32 cellular contexts compared by ENCODE assay signal in the genomic region with DNA sequence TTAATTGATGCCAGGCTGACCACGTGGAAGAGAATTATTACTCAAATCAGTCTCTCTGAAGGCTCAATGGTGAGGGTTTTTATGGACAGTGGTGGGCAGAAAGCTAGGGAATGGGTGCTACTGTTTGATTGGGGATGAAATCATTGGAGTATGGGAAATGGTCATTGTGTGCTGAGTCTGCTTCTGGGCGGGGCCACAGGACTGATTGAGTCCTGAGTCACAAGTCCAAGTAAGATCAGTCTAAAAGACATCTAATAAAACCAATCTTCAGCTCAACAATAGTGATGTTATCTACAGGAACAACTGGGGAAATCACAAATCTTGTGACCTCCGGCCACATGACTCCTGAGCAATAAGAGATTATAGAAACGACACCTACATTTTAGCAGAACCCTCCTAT.
"Had no signal": no experiment of that assay in that cellular context is flagged by ENCODE, and none has a peak within 500 bp of the region (broad histone marks: within the 10 kb centered on the region; RNA-seq: fewer than 3 reads in every experiment).

No MANE protein-coding gene starts in this region.

- H3K9me3 ChIP-seq: Peyer's patch had no signal

- H3K9ac ChIP-seq: KMS-11 had no signal

- H3K36me3 ChIP-seq: cardiac muscle cell, Peyer's patch had no signal

- DNase-seq: activated B cell treated with CpG ODN at 0.5 μM for 24 hours; activated CD4-positive, alpha-beta memory T cell treated with anti-CD3 and anti-CD28 coated beads for 36 hours; activated CD4-positive, alpha-beta T cell treated with anti-CD3 and anti-CD28 coated beads for 4 hours; activated CD4-positive, alpha-beta T cell treated with anti-CD3 and anti-CD28 coated beads, Interleukin-2, amount 50 U/mL, for 1 hour; activated CD4-positive, CD25-positive, alpha-beta regulatory T cell treated with anti-CD3 and anti-CD28 coated beads, Interleukin-2, amount 50 U/mL, for 72 hours; activated CD8-positive, alpha-beta memory T cell treated with anti-CD3 and anti-CD28 coated beads, Interleukin-2, amount 50 U/mL, for 4 hours; activated naive CD4-positive, alpha-beta T cell treated with anti-CD3 and anti-CD28 coated beads, Interleukin-2, amount 10 ng/mL, durations not matched to agents 7 days and 5 days; activated naive CD8-positive, alpha-beta T cell treated with anti-CD3 and anti-CD28 coated beads, Interleukin-2, amount 50 U/mL, for 24 hours; activated T-cell treated with anti-CD3 and anti-CD28 coated beads for 4 hours; activated T-cell treated with anti-CD3 and anti-CD28 coated beads, Interleukin-2, amount 50 U/mL, for 4 hours; anterior cingulate cortex; NCI-H1092 treated with DMSO at 0.1 percent for 48 hours; NCI-H1417; NCI-H146; NCI-H187; NCI-H2029 treated with DMSO at 0.1 percent for 48 hours; NCI-H2107; NCI-H2171; NCI-H510A; NCI-H526; NCI-H748 treated with DMSO at 0.1 percent for 48 hours; NK-92 treated with Interleukin-12 subunit alpha and Interleukin-12 subunit beta, amount 100 ng/mL, for 24 hours; PC-3; Right ventricle myocardium superior; SW 1271; T-helper 1 cell; T-helper 2 cell; T-helper 9 cell had no signal

- H3K4me1 ChIP-seq: Peyer's patch had no signal

- H3K27ac ChIP-seq: cardiac muscle cell, KMS-11, Peyer's patch, VCaP had no signal

- ATAC-seq: activated naive CD8-positive, alpha-beta T cell treated with anti-CD3 and anti-CD28 coated beads, Interleukin-2, amount 50 U/mL, for 24 hours; activated T-cell treated with anti-CD3 and anti-CD28 coated beads, Interleukin-2, amount 50 U/mL, for 4 hours; PC-3 had no signal

- H3K4me2 ChIP-seq: KMS-11 had no signal

- H3K27me3 ChIP-seq: cardiac muscle cell, Peyer's patch had no signal

- H3K4me3 ChIP-seq: cardiac muscle cell, Peyer's patch had no signal
